Comparison of ENCODE assay signal across 8 cellular contexts in the genomic region with DNA sequence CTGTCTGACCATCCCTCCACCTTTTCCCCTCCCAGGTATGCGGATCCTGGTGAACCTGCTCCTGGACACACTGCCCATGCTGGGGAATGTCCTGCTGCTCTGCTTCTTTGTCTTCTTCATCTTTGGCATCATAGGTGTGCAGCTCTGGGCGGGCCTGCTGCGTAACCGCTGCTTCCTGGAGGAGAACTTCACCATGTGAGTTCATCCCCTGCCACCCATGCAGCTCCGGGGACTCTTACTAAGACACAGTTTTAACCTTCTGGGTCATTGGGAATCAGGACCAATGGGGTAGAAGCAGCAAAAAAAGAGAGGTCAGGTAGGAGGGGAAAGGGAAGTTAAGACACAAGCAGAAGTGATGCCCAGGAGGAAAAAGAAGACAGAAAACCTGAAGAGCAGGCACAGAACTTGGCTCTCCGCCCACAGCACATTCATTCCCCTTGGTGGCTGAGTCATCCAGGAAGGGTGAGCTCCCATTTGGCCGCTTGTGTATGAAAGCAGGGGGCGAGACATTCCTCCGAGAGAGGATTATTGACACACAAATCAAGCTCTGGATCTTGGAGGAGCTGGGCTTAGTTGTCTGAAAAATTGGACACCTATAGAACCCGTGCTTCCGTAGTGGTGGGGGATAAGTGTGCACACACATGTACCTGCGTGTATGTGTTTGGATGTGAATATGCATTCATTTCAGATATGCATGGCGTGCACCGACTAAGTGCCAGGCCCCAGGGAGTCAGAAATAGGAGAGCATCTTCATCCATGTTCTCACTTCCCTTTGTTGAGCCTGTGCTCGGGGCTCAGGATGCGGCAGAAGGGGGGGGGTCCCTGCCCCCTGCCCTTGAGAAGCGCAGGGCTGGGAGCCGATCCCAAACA.
A peak's percentile ranks its signal among the peaks of the same experiment; 100 is the strongest.
DNase-seq lines count a peak whose midpoint lies in the region; ATAC-seq, FAIRE-seq and TF ChIP-seq lines count a peak whose summit lies in the region.

No MANE protein-coding gene starts in this region.

- H3K4me3 Mint-ChIP-seq in GM23338 = no peak overlapping the region

- H3K9me3 ChIP-seq in lower lobe of right lung = no peaks in the 10 kb centered on the region

- no peaks in the 10 kb centered on the region for H3K79me2 ChIP-seq in GM23338 (replicated peaks; ENCODE audit: insufficient read depth)

- ATAC-seq in GM23338 = no peak; the same call in 2 of the 3 replicates
- ATAC-seq in HG02973 (IDR thresholded peaks at IDR 0.05; ENCODE audit: unreplicated experiment) = no peak
- ATAC-seq in lower lobe of right lung = no peak
- ATAC-seq in GM21825 (IDR thresholded peaks at IDR 0.05; ENCODE audit: unreplicated experiment) = no peak

- H3K36me3 Mint-ChIP-seq in GM23338 (ENCODE audit: low read depth) = no peaks in the 10 kb centered on the region

- H3F3A ChIP-seq in GM23338 (replicated peaks; ENCODE audit: low read depth) = no peaks in the 10 kb centered on the region

- no peaks in the 10 kb centered on the region for H3K9me2 ChIP-seq in GM23338 (ENCODE audit: insufficient read depth)

- H3K36me3 ChIP-seq in GM23338 (ENCODE audit: insufficient read depth) = no peaks in the 10 kb centered on the region
- no peaks in the 10 kb centered on the region for H3K36me3 ChIP-seq in lower lobe of right lung

- peaks cover 21% of the 10 kb centered on the region for H3K4me1 Mint-ChIP-seq in GM23338

- H4K20me1 ChIP-seq in GM23338 (replicated peaks; ENCODE audit: insufficient read depth) = no peaks in the 10 kb centered on the region

- H3K4me3 ChIP-seq in GM23338 = no peak overlapping the region
- no peak overlapping the region for H3K4me3 ChIP-seq in lower lobe of right lung

- H3K27me3 ChIP-seq in GM23338 (ENCODE audit: insufficient read depth) (no peaks in the 10 kb centered on the region), lower lobe of right lung (ENCODE audit: low read depth) (no peaks in the 10 kb centered on the region)

- peak; percentile 85 for DNase-seq in ACHN
- no peak for DNase-seq in GM23338 (ENCODE audit: low spot score)
- peak; percentile 75 for DNase-seq in SW480 (ENCODE audit: low spot score)
- DNase-seq in hepatic stellate cell (ENCODE audit: low spot score) = peak; percentile 78
- no peak for DNase-seq in D721Med (ENCODE audit: insufficient read length, low spot score)
- DNase-seq in lower lobe of right lung = no peak

- peaks cover 10% of the 10 kb centered on the region for H3K27me3 Mint-ChIP-seq in GM23338 (ENCODE audit: insufficient read depth, low read depth, poor library complexity)

- FAIRE-seq in D721Med (lab: Jason Lieb, UNC) = no peak

- no peak overlapping the region for H3K4me2 ChIP-seq in GM23338

- no peaks in the 10 kb centered on the region for H3K4me1 ChIP-seq in GM23338 (ENCODE audit: insufficient read depth)
- no peaks in the 10 kb centered on the region for H3K4me1 ChIP-seq in lower lobe of right lung

- intact Hi-C loops in lower lobe of right lung (cut with DNase I) = no loop called here

- H3K27ac ChIP-seq in GM23338 (ENCODE audit: low read depth) (no peak overlapping the region), lower lobe of right lung (no peak overlapping the region)

- 0 out of 3 replicates have a peak, but pooled peaks cover 2% of the 10 kb centered on the region for H3K9me3 Mint-ChIP-seq in GM23338

- H3K27ac Mint-ChIP-seq in GM23338 = peak overlapping the region; percentile 36; the same call in 1 of the 2 replicates

- in situ Hi-C loops in ACHN (cut with HindIII; ENCODE audit: low pct_ligation_motif_present, low pct_unique_long_range_greater_than_20kb, low sequenced_read_pairs) = no loop called here

- H2AFZ ChIP-seq in GM23338 = no peak overlapping the region

- TF ChIP-seq CTCF in GM23338 (conservative IDR thresholded peaks at IDR 0.05; ENCODE audit: low read depth in 2 of 2) (no peak), D721Med (IDR thresholded peaks at IDR 0.05; ENCODE audit: insufficient read depth, missing control alignments) (no peak), lower lobe of right lung (IDR thresholded peaks at IDR 0.05) (no peak)

TF ChIP-seq in GM23338, 12 proteins besides CTCF, POLR2A, EP300 and RAD21 (continues in another document):
- TF ChIP-seq JUNB (IDR thresholded peaks at IDR 0.05; ENCODE audit: unreplicated experiment) (no peak), CREB1 (CRISPR knock-in tag; IDR thresholded peaks at IDR 0.05; ENCODE audit: low read depth) (no peak), POLR2AphosphoS5 (IDR thresholded peaks at IDR 0.05; ENCODE audit: low read depth) (no peak), ZNF114 (CRISPR knock-in tag; IDR thresholded peaks at IDR 0.05) (no peak), EZH2 (IDR thresholded peaks at IDR 0.05; ENCODE audit: low read depth, unreplicated experiment) (no peak), EZH2phosphoT487 (IDR thresholded peaks at IDR 0.05; ENCODE audit: unreplicated experiment) (no peak), NANOG (IDR thresholded peaks at IDR 0.05; ENCODE audit: borderline replicate concordance) (no peak), ETS1 (IDR thresholded peaks at IDR 0.05) (no peak)
- TF ChIP-seq, protein P1, sequence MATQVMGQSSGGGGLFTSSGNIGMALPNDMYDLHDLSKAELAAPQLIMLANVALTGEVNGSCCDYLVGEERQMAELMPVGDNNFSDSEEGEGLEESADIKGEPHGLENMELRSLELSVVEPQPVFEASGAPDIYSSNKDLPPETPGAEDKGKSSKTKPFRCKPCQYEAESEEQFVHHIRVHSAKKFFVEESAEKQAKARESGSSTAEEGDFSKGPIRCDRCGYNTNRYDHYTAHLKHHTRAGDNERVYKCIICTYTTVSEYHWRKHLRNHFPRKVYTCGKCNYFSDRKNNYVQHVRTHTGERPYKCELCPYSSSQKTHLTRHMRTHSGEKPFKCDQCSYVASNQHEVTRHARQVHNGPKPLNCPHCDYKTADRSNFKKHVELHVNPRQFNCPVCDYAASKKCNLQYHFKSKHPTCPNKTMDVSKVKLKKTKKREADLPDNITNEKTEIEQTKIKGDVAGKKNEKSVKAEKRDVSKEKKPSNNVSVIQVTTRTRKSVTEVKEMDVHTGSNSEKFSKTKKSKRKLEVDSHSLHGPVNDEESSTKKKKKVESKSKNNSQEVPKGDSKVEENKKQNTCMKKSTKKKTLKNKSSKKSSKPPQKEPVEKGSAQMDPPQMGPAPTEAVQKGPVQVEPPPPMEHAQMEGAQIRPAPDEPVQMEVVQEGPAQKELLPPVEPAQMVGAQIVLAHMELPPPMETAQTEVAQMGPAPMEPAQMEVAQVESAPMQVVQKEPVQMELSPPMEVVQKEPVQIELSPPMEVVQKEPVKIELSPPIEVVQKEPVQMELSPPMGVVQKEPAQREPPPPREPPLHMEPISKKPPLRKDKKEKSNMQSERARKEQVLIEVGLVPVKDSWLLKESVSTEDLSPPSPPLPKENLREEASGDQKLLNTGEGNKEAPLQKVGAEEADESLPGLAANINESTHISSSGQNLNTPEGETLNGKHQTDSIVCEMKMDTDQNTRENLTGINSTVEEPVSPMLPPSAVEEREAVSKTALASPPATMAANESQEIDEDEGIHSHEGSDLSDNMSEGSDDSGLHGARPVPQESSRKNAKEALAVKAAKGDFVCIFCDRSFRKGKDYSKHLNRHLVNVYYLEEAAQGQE (IDR thresholded peaks at IDR 0.05; ENCODE audit: unreplicated experiment) = no peak

Comparison
In these comparisons a context has a peak if more than half of its experiments do, and no peak if none do; other contexts are left out.
1. DNase-seq: peak in ACHN (single experiment), SW480 (single experiment) and hepatic stellate cell (single experiment); none in GM23338 (single experiment), D721Med (single experiment) and lower lobe of right lung (single experiment).